ENCODE assay signal across 9 cellular contexts in genomic region chr7:30276203-30276900, GRCh38. TPM values are rescaled to one million over a fixed set of nuclear protein-coding genes. Genes with fewer than 3 reads are reported as not detected.
A peak's percentile ranks its signal among the peaks of the same experiment; 100 is the strongest.
DNase-seq lines count a peak whose midpoint lies in the region; ATAC-seq and TF ChIP-seq lines count a peak whose summit lies in the region.
"Had no signal": no experiment of that assay in that cellular context is flagged by ENCODE, and none has a peak within 500 bp of the region (broad histone marks: within the 10 kb centered on the region; RNA-seq: fewer than 3 reads in every experiment).

No MANE protein-coding gene starts in this region.

- H3K9me3 ChIP-seq in CD4-positive, CD25-positive, alpha-beta regulatory T cell (ENCODE audit: control insufficient read depth in 2 of 2, low read length in 2 of 2): no peaks in the 10 kb centered on the region
- H3K9me3 ChIP-seq in WERI-Rb-1 (ENCODE audit: severe bottlenecking) (no peaks in the 10 kb centered on the region), right lobe of liver (no peaks in the 10 kb centered on the region)

- no peak overlapping the region for H3K4me3 ChIP-seq in CD4-positive, CD25-positive, alpha-beta regulatory T cell (ENCODE audit: low read depth, low read length)
- no peak overlapping the region for H3K4me3 ChIP-seq in WERI-Rb-1 (ENCODE audit: low read depth, low read length)
- no peak overlapping the region for H3K4me3 ChIP-seq in right lobe of liver

- ATAC-seq in CD4-positive, CD25-positive, alpha-beta regulatory T cell (ENCODE audit: low read depth in 2 of 2): peak; percentile 65 to 76
- ATAC-seq in GM19351 (IDR thresholded peaks at IDR 0.05; ENCODE audit: unreplicated experiment): peak; percentile 71
- ATAC-seq in right lobe of liver: peak; percentile 80 to 86 (median 83)
- ATAC-seq in stimulated activated naive B cell treated with anti-CD40 and anti-IgM and Interleukin-4, amounts not matched to agents 10 μg/mL and 1 μg/mL and 100 μg/mL, for 72 hours (replicated peaks): peak; percentile 67 to 68
- ATAC-seq in GM21619 (IDR thresholded peaks at IDR 0.05; ENCODE audit: unreplicated experiment): no peak

- peaks cover 12 to 21% (median 14%) of the 10 kb centered on the region in 4 donors for H3K4me1 Mint-ChIP-seq in CD4-positive, CD25-positive, alpha-beta regulatory T cell
- no peaks in the 10 kb centered on the region for H3K4me1 Mint-ChIP-seq in chondrocyte (ENCODE audit: low read depth)
- H3K4me1 Mint-ChIP-seq in stimulated activated naive B cell treated with anti-CD40 and anti-IgM and Interleukin-4, amounts not matched to agents 10 μg/mL and 1 μg/mL and 100 μg/mL, for 72 hours: peaks cover 16 to 21% of the 10 kb centered on the region in 2 donors

- no peak overlapping the region for H3K27ac Mint-ChIP-seq in CD4-positive, CD25-positive, alpha-beta regulatory T cell
- H3K27ac Mint-ChIP-seq in chondrocyte (ENCODE audit: unreplicated experiment): no peak overlapping the region
- no peak overlapping the region for H3K27ac Mint-ChIP-seq in stimulated activated naive B cell treated with anti-CD40 and anti-IgM and Interleukin-4, amounts not matched to agents 10 μg/mL and 1 μg/mL and 100 μg/mL, for 72 hours
- H3K27ac Mint-ChIP-seq: IgD-negative memory B cell had no signal

- H3K27me3 ChIP-seq in CD4-positive, CD25-positive, alpha-beta regulatory T cell (ENCODE audit: control insufficient read depth, insufficient read depth, low read length): no peaks in the 10 kb centered on the region
- H3K27me3 ChIP-seq in WERI-Rb-1 (ENCODE audit: insufficient read depth, low read depth, severe bottlenecking) (no peaks in the 10 kb centered on the region), right lobe of liver (no peaks in the 10 kb centered on the region)

- H3K9me3 Mint-ChIP-seq in CD4-positive, CD25-positive, alpha-beta regulatory T cell: no peaks in the 10 kb centered on the region
- H3K9me3 Mint-ChIP-seq in chondrocyte (ENCODE audit: low read depth): no peaks in the 10 kb centered on the region
- H3K9me3 Mint-ChIP-seq in stimulated activated naive B cell treated with anti-CD40 and anti-IgM and Interleukin-4, amounts not matched to agents 10 μg/mL and 1 μg/mL and 100 μg/mL, for 72 hours: no peaks in the 10 kb centered on the region
- H3K9me3 Mint-ChIP-seq: IgD-negative memory B cell had no signal

- no peak overlapping the region for H3K4me3 Mint-ChIP-seq in CD4-positive, CD25-positive, alpha-beta regulatory T cell
- H3K4me3 Mint-ChIP-seq in chondrocyte (ENCODE audit: unreplicated experiment): no peak overlapping the region
- no peak overlapping the region for H3K4me3 Mint-ChIP-seq in stimulated activated naive B cell treated with anti-CD40 and anti-IgM and Interleukin-4, amounts not matched to agents 10 μg/mL and 1 μg/mL and 100 μg/mL, for 72 hours
- H3K4me3 Mint-ChIP-seq: IgD-negative memory B cell had no signal

- peak; percentile 23 to 64 (median 53) for DNase-seq in CD4-positive, CD25-positive, alpha-beta regulatory T cell
- DNase-seq in NCI-H1092 (lab: John Stamatoyannopoulos, UW): peak; percentile 12
- DNase-seq in WERI-Rb-1: peak; percentile 68
- no peak for DNase-seq in chondrocyte (ENCODE audit: low spot score)
- no peak for DNase-seq in right lobe of liver
- peak; percentile 27 for DNase-seq in stimulated activated naive B cell treated with anti-CD40 and anti-IgM and Interleukin-4, amounts not matched to agents 10 μg/mL and 1 μg/mL and 100 μg/mL, for 72 hours

- H3K27ac ChIP-seq in CD4-positive, CD25-positive, alpha-beta regulatory T cell (ENCODE audit: insufficient read depth, low read length, poor library complexity, severe bottlenecking): no peak overlapping the region
- H3K27ac ChIP-seq in WERI-Rb-1: no peak overlapping the region; the same call in 1 of the 2 replicates
- no peak overlapping the region for H3K27ac ChIP-seq in right lobe of liver

- H3K27me3 Mint-ChIP-seq in CD4-positive, CD25-positive, alpha-beta regulatory T cell: no peaks in the 10 kb centered on the region
- H3K27me3 Mint-ChIP-seq in chondrocyte (ENCODE audit: low read depth): peaks cover 4% of the 10 kb centered on the region
- H3K27me3 Mint-ChIP-seq in stimulated activated naive B cell treated with anti-CD40 and anti-IgM and Interleukin-4, amounts not matched to agents 10 μg/mL and 1 μg/mL and 100 μg/mL, for 72 hours: no peaks in the 10 kb centered on the region
- H3K27me3 Mint-ChIP-seq: IgD-negative memory B cell had no signal

- TF ChIP-seq CTCF in WERI-Rb-1 (IDR thresholded peaks at IDR 0.05; ENCODE audit: low read depth, low read length) (peak; percentile 86), chondrocyte (IDR thresholded peaks at IDR 0.05) (peak; percentile 86), right lobe of liver (IDR thresholded peaks at IDR 0.05) (peak; percentile 52 to 75 (median 72))

- no peak for TF ChIP-seq POLR2A in right lobe of liver (IDR thresholded peaks at IDR 0.05)

- H3K4me1 ChIP-seq in CD4-positive, CD25-positive, alpha-beta regulatory T cell (ENCODE audit: control insufficient read depth, insufficient read depth, low read length, poor library complexity, severe bottlenecking): no peaks in the 10 kb centered on the region
- H3K4me1 ChIP-seq in right lobe of liver: peaks cover 0 to 32% (median 10%) of the 10 kb centered on the region in 4 donors

- no peaks in the 10 kb centered on the region for H3K36me3 Mint-ChIP-seq in CD4-positive, CD25-positive, alpha-beta regulatory T cell
- H3K36me3 Mint-ChIP-seq in chondrocyte (ENCODE audit: low read depth): no peaks in the 10 kb centered on the region
- H3K36me3 Mint-ChIP-seq in stimulated activated naive B cell treated with anti-CD40 and anti-IgM and Interleukin-4, amounts not matched to agents 10 μg/mL and 1 μg/mL and 100 μg/mL, for 72 hours: no peaks in the 10 kb centered on the region
- H3K36me3 Mint-ChIP-seq: IgD-negative memory B cell had no signal

- WGBS in right lobe of liver (ENCODE audit: insufficient coverage, low coverage, low lambda C conversion rate, missing lambda C conversion rate): 66% methylated on average over 8 of the region's 9 CpGs

- intact Hi-C loops in right lobe of liver (cut with DNase I): loop anchor here in 1 of 2 donors (5.0 kb wide), 1 partner anchor 136 kb away; no protein-coding TSS in a partner anchor

- no peaks in the 10 kb centered on the region for H3K36me3 ChIP-seq in CD4-positive, CD25-positive, alpha-beta regulatory T cell (ENCODE audit: control insufficient read depth, insufficient read depth, low read length)
- H3K36me3 ChIP-seq in WERI-Rb-1 (no peaks in the 10 kb centered on the region), right lobe of liver (no peaks in the 10 kb centered on the region)

RNA-seq across cellular contexts. Expression of gene ZNRF2, which starts 8.0 kb away (rescaled TPM):
- total RNA-seq in CD4-positive, CD25-positive, alpha-beta regulatory T cell: 53.1 TPM
- polyA plus RNA-seq in CD4-positive, CD25-positive, alpha-beta regulatory T cell: 1 to 10 TPM; 2.1 to 6.2 (median 4.2) TPM
- total RNA-seq in chondrocyte: 4.8 to 5.3 TPM (median 5.1 TPM) in 3 replicates
- total RNA-seq in right lobe of liver: 10 to 100 TPM; 17.1 to 24.0 (median 18.7) TPM

Comparison
In these comparisons a context has a peak if more than half of its experiments do, and no peak if none do; other contexts are left out.
1. DNase-seq: peak in CD4-positive, CD25-positive, alpha-beta regulatory T cell (3 of 3), NCI-H1092 (single experiment), WERI-Rb-1 (single experiment) and stimulated activated naive B cell treated with anti-CD40 and anti-IgM and Interleukin-4, amounts not matched to agents 10 μg/mL and 1 μg/mL and 100 μg/mL, for 72 hours (single experiment); none in chondrocyte (single experiment) and right lobe of liver (0 of 3).
2. Peak in every context shown above with its lines, with median percentiles within 50 percentile points of each other: CTCF ChIP-seq.